ENCODE assay signal across 31 cellular contexts in genomic region chr22:36765131-36765942, GRCh38. TPM values are rescaled to one million over a fixed set of nuclear protein-coding genes. Genes with fewer than 3 reads are reported as not detected.
DNase-seq lines count a peak whose midpoint lies in the region; ATAC-seq and TF ChIP-seq lines count a peak whose summit lies in the region.
"Had no signal": no experiment of that assay in that cellular context is flagged by ENCODE, and none has a peak within 500 bp of the region (broad histone marks: within the 10 kb centered on the region; RNA-seq: fewer than 3 reads in every experiment).

No MANE protein-coding gene starts in this region.

- TF ChIP-seq CTCF in coronary artery (IDR thresholded peaks at IDR 0.05) (no peak), osteocyte (IDR thresholded peaks at IDR 0.05) (no peak)

- H3K36me3 ChIP-seq in BLaER1 treated with 17β-estradiol and CSF1 and Interleukin-3, amounts not matched to agents 10 nM and 100 nM = peaks cover 8 to 43% (median 23%) of the 10 kb centered on the region in 11 experiments; a peak in 21 of 22 replicates
- no peaks in the 10 kb centered on the region for H3K36me3 ChIP-seq in Karpas-422 (ENCODE audit: insufficient read depth, low read length)
- no peaks in the 10 kb centered on the region for H3K36me3 ChIP-seq in effector memory CD4-positive, alpha-beta T cell (ENCODE audit: control insufficient read depth, insufficient read depth, low read length)
- H3K36me3 ChIP-seq: WERI-Rb-1 had no signal

- H3K79me2 ChIP-seq in Karpas-422 (ENCODE audit: low read length) = no peaks in the 10 kb centered on the region

- H3K9me3 Mint-ChIP-seq in osteocyte (ENCODE audit: unreplicated experiment) = no peaks in the 10 kb centered on the region
- H3K9me3 Mint-ChIP-seq: activated CD4-positive, alpha-beta T cell treated with anti-CD3 and anti-CD28 coated beads, Interleukin-2, amount 10 ng/mL, durations not matched to agents 24 days and 14 days; central memory CD8-positive, alpha-beta T cell; memory B cell had no signal

- no peaks in the 10 kb centered on the region for H3K27me3 ChIP-seq in BLaER1 treated with 17β-estradiol and CSF1 and Interleukin-3, amounts not matched to agents 10 nM and 100 nM
- H3K27me3 ChIP-seq in Karpas-422 (ENCODE audit: low read length) = no peaks in the 10 kb centered on the region
- H3K27me3 ChIP-seq in effector memory CD4-positive, alpha-beta T cell (replicated peaks; ENCODE audit: control insufficient read depth, insufficient read depth, low read length, poor library complexity, severe bottlenecking) = no peaks in the 10 kb centered on the region
- H3K27me3 ChIP-seq: ascending aorta, gastroesophageal sphincter, neutrophil, stomach, tibial artery had no signal

- H3K36me3 Mint-ChIP-seq in osteocyte (ENCODE audit: unreplicated experiment) = peaks cover 3% of the 10 kb centered on the region

- no peak overlapping the region for H3K27ac Mint-ChIP-seq in osteocyte (ENCODE audit: unreplicated experiment)
- H3K27ac Mint-ChIP-seq: activated CD4-positive, alpha-beta T cell treated with anti-CD3 and anti-CD28 coated beads, Interleukin-2, amount 10 ng/mL, durations not matched to agents 24 days and 14 days; memory B cell had no signal

- no peaks in the 10 kb centered on the region for H3K4me1 Mint-ChIP-seq in osteocyte (ENCODE audit: unreplicated experiment)
- H3K4me1 Mint-ChIP-seq: central memory CD8-positive, alpha-beta T cell had no signal

- no peak overlapping the region for H2AFZ ChIP-seq in Karpas-422 (ENCODE audit: low read length)

- peak overlapping the region in 9 of 11 experiments; percentile 72 to 93 (median 85); a peak in 16 of 22 replicates for H3K4me2 ChIP-seq in BLaER1 treated with 17β-estradiol and CSF1 and Interleukin-3, amounts not matched to agents 10 nM and 100 nM
- H3K4me2 ChIP-seq in Karpas-422 (ENCODE audit: low read depth, low read length, poor library complexity, severe bottlenecking) = no peak overlapping the region

- H3K27ac ChIP-seq in BLaER1 treated with 17β-estradiol and CSF1 and Interleukin-3, amounts not matched to agents 10 nM and 100 nM = peak overlapping the region in 4 of 11 experiments; percentile 58 to 71 (median 68); a peak in 6 of 22 replicates
- H3K27ac ChIP-seq in Karpas-422 (ENCODE audit: low read length) = no peak overlapping the region
- H3K27ac ChIP-seq in coronary artery = no peak overlapping the region
- no peak overlapping the region for H3K27ac ChIP-seq in effector memory CD4-positive, alpha-beta T cell (ENCODE audit: insufficient read depth, low read length, poor library complexity, severe bottlenecking)
- H3K27ac ChIP-seq: ascending aorta, gastroesophageal sphincter, HL-60, neutrophil, stomach, tibial artery, WERI-Rb-1 had no signal

- peak overlapping the region in 4 of 11 experiments; percentile 2 to 36 (median 14); a peak in 1 of 22 replicates for H3K9ac ChIP-seq in BLaER1 treated with 17β-estradiol and CSF1 and Interleukin-3, amounts not matched to agents 10 nM and 100 nM
- no peak overlapping the region for H3K9ac ChIP-seq in Karpas-422 (ENCODE audit: low read length)

- H3K9me3 ChIP-seq in BLaER1 treated with 17β-estradiol and CSF1 and Interleukin-3, amounts not matched to agents 10 nM and 100 nM (replicated peaks in 1 of 11) = peaks cover 0 to 19% (median 15%) of the 10 kb centered on the region in 11 experiments; a peak in 16 of 22 replicates
- no peaks in the 10 kb centered on the region for H3K9me3 ChIP-seq in Karpas-422 (ENCODE audit: low read length)
- H3K9me3 ChIP-seq in effector memory CD4-positive, alpha-beta T cell (ENCODE audit: control insufficient read depth, low read length) = no peaks in the 10 kb centered on the region
- H3K9me3 ChIP-seq: ascending aorta, gastroesophageal sphincter, neutrophil, stomach, tibial artery had no signal

- no peaks in the 10 kb centered on the region for H3K9me2 ChIP-seq in Karpas-422 (replicated peaks; ENCODE audit: insufficient read depth, low read length)

- no peaks in the 10 kb centered on the region for H3K27me3 Mint-ChIP-seq in osteocyte (ENCODE audit: unreplicated experiment)
- H3K27me3 Mint-ChIP-seq: activated CD4-positive, alpha-beta T cell treated with anti-CD3 and anti-CD28 coated beads, Interleukin-2, amount 10 ng/mL, durations not matched to agents 24 days and 14 days; central memory CD8-positive, alpha-beta T cell; memory B cell had no signal

- no peak for ATAC-seq in GM19328 (IDR thresholded peaks at IDR 0.05; ENCODE audit: unreplicated experiment)
- no peak for ATAC-seq in GM18870 (IDR thresholded peaks at IDR 0.05; ENCODE audit: unreplicated experiment)
- ATAC-seq: gastroesophageal sphincter, left cardiac atrium, Panc1, right cardiac atrium had no signal

- H3K4me1 ChIP-seq in BLaER1 treated with 17β-estradiol and CSF1 and Interleukin-3, amounts not matched to agents 10 nM and 100 nM = peaks cover 41 to 58% (median 51%) of the 10 kb centered on the region in 10 experiments
- H3K4me1 ChIP-seq in Karpas-422 (ENCODE audit: low read length) = no peaks in the 10 kb centered on the region
- no peaks in the 10 kb centered on the region for H3K4me1 ChIP-seq in effector memory CD4-positive, alpha-beta T cell (ENCODE audit: control insufficient read depth, insufficient read depth, low read length, poor library complexity, severe bottlenecking)
- H3K4me1 ChIP-seq: ascending aorta, tibial artery had no signal

- DNase-seq in Karpas-422 = peak; percentile 25
- DNase-seq in coronary artery (ENCODE audit: low spot score) = peak; percentile 31
- DNase-seq in osteocyte (ENCODE audit: extremely low spot score, unreplicated experiment) = peak; percentile 74
- no peak for DNase-seq in effector memory CD4-positive, alpha-beta T cell
- DNase-seq: activated CD4-positive, alpha-beta T cell treated with anti-CD3 and anti-CD28 coated beads, Interleukin-2, amount 10 ng/mL, durations not matched to agents 24 days and 14 days; activated gamma-delta T cell; activated T-cell treated with anti-CD3 and anti-CD28 coated beads, Interleukin-2, amount 50 U/mL, for 1 hour; DMS153; left cardiac atrium; NCI-H1417; NCI-H2081; NCI-H2227 treated with DMSO at 0.1 percent for 48 hours; right cardiac atrium; SIG-M5; stimulated activated CD4-positive, alpha-beta T cell treated with anti-CD3 and anti-CD28 coated beads, Interleukin-2, amount 100 ng/mL, for 24 hours; stimulated activated CD8-positive, alpha-beta memory T cell treated with anti-CD3 and anti-CD28 coated beads, Interleukin-4, amount 100 ng/mL, for 48 hours; stomach; WERI-Rb-1 had no signal

- no peak overlapping the region for H3K4me3 ChIP-seq in BLaER1 treated with 17β-estradiol and CSF1 and Interleukin-3, amounts not matched to agents 10 nM and 100 nM
- no peak overlapping the region for H3K4me3 ChIP-seq in Karpas-422 (ENCODE audit: low read length)
- H3K4me3 ChIP-seq in coronary artery = no peak overlapping the region
- no peak overlapping the region for H3K4me3 ChIP-seq in effector memory CD4-positive, alpha-beta T cell (ENCODE audit: insufficient read depth, low read depth, low read length, poor library complexity, severe bottlenecking)
- H3K4me3 ChIP-seq: ascending aorta, gastroesophageal sphincter, stomach, tibial artery had no signal

- H3K4me3 Mint-ChIP-seq in osteocyte (ENCODE audit: unreplicated experiment) = no peak overlapping the region
- H3K4me3 Mint-ChIP-seq: activated CD4-positive, alpha-beta T cell treated with anti-CD3 and anti-CD28 coated beads, Interleukin-2, amount 10 ng/mL, durations not matched to agents 24 days and 14 days; central memory CD8-positive, alpha-beta T cell; memory B cell had no signal

- peaks cover 0 to 7% (median 0%) of the 10 kb centered on the region in 11 experiments; a peak in 2 of 22 replicates for H4K20me1 ChIP-seq in BLaER1 treated with 17β-estradiol and CSF1 and Interleukin-3, amounts not matched to agents 10 nM and 100 nM
- no peaks in the 10 kb centered on the region for H4K20me1 ChIP-seq in Karpas-422 (ENCODE audit: insufficient read depth, low read depth, low read length)

RNA-seq across cellular contexts. Expression of gene IFT27, which starts 10.6 kb away (rescaled TPM):
- 10.9 and 21.2 TPM in 2 replicates for total RNA-seq in Karpas-422 (2014; rRNA removed; shearing (Covaris generic); ENCODE audit: low replicate concordance)
- total RNA-seq in osteocyte = 30.5 and 36.9 TPM in 2 replicates

RNA-seq across cellular contexts. Expression of gene PVALB, which starts 51.5 kb away (rescaled TPM):
- not detected in 2 replicates for total RNA-seq in Karpas-422 (2014; rRNA removed; shearing (Covaris generic); ENCODE audit: low replicate concordance)
- total RNA-seq in osteocyte = 0.94 TPM in 1 of 2 replicates, not detected in the other
- total RNA-seq: activated CD4-positive, alpha-beta T cell treated with anti-CD3 and anti-CD28 coated beads, Interleukin-2, amount 10 ng/mL, durations not matched to agents 24 days and 14 days; activated CD8-positive, alpha-beta memory T cell treated with anti-CD3 and anti-CD28 coated beads for 36 hours; ascending aorta; gastroesophageal sphincter; left cardiac atrium; posterior vena cava; right cardiac atrium; stomach had no signal

Comparison
In these comparisons a context has a peak if more than half of its experiments do, and no peak if none do; other contexts are left out.
1. DNase-seq: peak in Karpas-422 (single experiment), coronary artery (single experiment) and osteocyte (single experiment); none in effector memory CD4-positive, alpha-beta T cell (0 of 3).